Comparison of ENCODE assay signal across 17 cellular contexts in the genomic region with DNA sequence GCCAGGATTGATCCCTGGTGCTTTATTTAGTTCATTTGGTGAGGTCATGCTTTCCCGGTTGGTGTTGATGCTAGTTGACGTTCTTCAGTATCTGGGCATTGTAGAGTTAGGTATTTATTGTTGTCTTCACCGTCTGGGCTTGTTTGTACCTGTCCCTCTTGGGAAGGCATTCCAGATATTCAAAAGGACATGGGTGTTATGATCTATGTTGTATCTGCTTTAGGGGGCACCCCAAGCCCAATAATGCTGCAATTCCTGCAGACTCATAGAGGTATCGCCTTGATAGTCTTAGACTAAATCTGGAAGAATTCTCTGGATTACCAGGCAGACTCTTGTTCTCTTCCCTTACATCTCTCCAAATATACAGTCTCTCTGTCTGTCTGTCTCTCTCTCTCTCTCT. TPM values are rescaled to one million over a fixed set of nuclear protein-coding genes. Genes with fewer than 3 reads are reported as not detected.
A peak's percentile ranks its signal among the peaks of the same experiment; 100 is the strongest.
DNase-seq lines count a peak whose midpoint lies in the region; ATAC-seq, FAIRE-seq and TF ChIP-seq lines count a peak whose summit lies in the region.
"Had no signal": no experiment of that assay in that cellular context is flagged by ENCODE, and none has a peak within 500 bp of the region (broad histone marks: within the 10 kb centered on the region; RNA-seq: fewer than 3 reads in every experiment).

No MANE protein-coding gene starts in this region.

- H3K4me3 Mint-ChIP-seq in progenitor cell of endocrine pancreas (ENCODE audit: low read depth): no peak overlapping the region
- H3K4me3 Mint-ChIP-seq: CD8-positive, alpha-beta T cell; HFFc6 had no signal

- ATAC-seq in HCT116: no peak
- ATAC-seq: CD8-positive, alpha-beta T cell had no signal

- TF ChIP-seq CTCF in A673 (conservative IDR thresholded peaks at IDR 0.05; ENCODE audit: low read depth, low read length) (no peak), HCT116 (IDR thresholded peaks at IDR 0.05 in 2 of 3, conservative IDR thresholded peaks at IDR 0.05 in 1 of 3; ENCODE audit: borderline replicate concordance in 1 of 3, insufficient read depth in 1 of 3, low read depth in 2 of 3, low read length in 2 of 3) (no peak), bronchial epithelial cell (IDR thresholded peaks at IDR 0.05; ENCODE audit: insufficient read depth, low read length, severe bottlenecking) (no peak), progenitor cell of endocrine pancreas (IDR thresholded peaks at IDR 0.05; ENCODE audit: unreplicated experiment) (no peak), GM10248 (IDR thresholded peaks at IDR 0.05; ENCODE audit: control extremely low read depth, extremely low read depth, low read depth, missing control alignments) (no peak)

- H3K9me3 ChIP-seq in A673 (ENCODE audit: low read depth, low read length, poor library complexity, severe bottlenecking) (no peaks in the 10 kb centered on the region), HCT116 (ENCODE audit: control insufficient read depth in 1 of 2, insufficient read depth in 1 of 2, low read depth in 1 of 2, low read length in 2 of 2) (no peaks in the 10 kb centered on the region)
- H3K9me3 ChIP-seq: BE2C, HAP-1 had no signal

- no peak overlapping the region for H3K9ac ChIP-seq in HCT116 (ENCODE audit: low read length)

- no peak for FAIRE-seq in bronchial epithelial cell (lab: Jason Lieb, UNC)
- FAIRE-seq: A204.1, GM12892, H1 had no signal

- RAD21 ChIA-PET in HCT116 (lab: Charles Lee; ENCODE audit: low non-redundant PET in 1 of 2, low total read pairs in 2 of 2, uncharacterized antibody in 2 of 2, unreplicated experiment in 2 of 2): no interaction called here

- 0 out of 2 replicates have a peak, but pooled peaks have one; percentile 10 for TF ChIP-seq RAD21 in HCT116 (IDR thresholded peaks at IDR 0.05; ENCODE audit: low read depth)

- BruUV-seq in A673 (replicated peaks; lab: Mats Ljungman, UMichigan): no TSS peak
- BruUV-seq in HCT116 (replicated peaks; lab: Mats Ljungman, UMichigan): no TSS peak

- peak overlapping the region; percentile 78 for H3K27ac Mint-ChIP-seq in progenitor cell of endocrine pancreas
- H3K27ac Mint-ChIP-seq: CD8-positive, alpha-beta T cell; HFFc6 had no signal

- H4K20me1 ChIP-seq in HCT116 (ENCODE audit: insufficient read depth): no peaks in the 10 kb centered on the region

- H3K27me3 ChIP-seq in A673 (replicated peaks; ENCODE audit: insufficient read depth, low read depth, low read length, poor library complexity): no peaks in the 10 kb centered on the region
- 0 out of 2 replicates have a peak, but pooled peaks cover 3% of the 10 kb centered on the region for H3K27me3 ChIP-seq in HCT116 (ENCODE audit: insufficient read depth, low read length)
- H3K27me3 ChIP-seq in bronchial epithelial cell (ENCODE audit: control insufficient read depth, insufficient read depth, low read length): no peaks in the 10 kb centered on the region
- H3K27me3 ChIP-seq: BE2C had no signal

- peaks cover 7% of the 10 kb centered on the region for H3K9me3 Mint-ChIP-seq in progenitor cell of endocrine pancreas (ENCODE audit: low read depth)
- H3K9me3 Mint-ChIP-seq: CD8-positive, alpha-beta T cell; HFFc6 had no signal

- intact Hi-C loops in A673 (cut with micrococcal nuclease; ENCODE audit: unreplicated experiment) (no loop called here), HCT116 (cut with micrococcal nuclease) (no loop called here)

- H3K27ac ChIP-seq in A673 (ENCODE audit: low read depth, low read length, poor library complexity, severe bottlenecking): no peak overlapping the region
- no peak overlapping the region for H3K27ac ChIP-seq in HCT116 (ENCODE audit: low read depth, low read length)
- H3K27ac ChIP-seq: C4-2B had no signal

- H3K4me1 ChIP-seq in A673 (ENCODE audit: insufficient read depth, low read length, poor library complexity, severe bottlenecking): no peaks in the 10 kb centered on the region
- H3K4me1 ChIP-seq in HCT116 (ENCODE audit: control insufficient read depth in 1 of 2, insufficient read depth in 2 of 2, low read length in 2 of 2): no peaks in the 10 kb centered on the region
- H3K4me1 ChIP-seq: BE2C had no signal

- H3K4me1 Mint-ChIP-seq in progenitor cell of endocrine pancreas (ENCODE audit: low read depth): no peaks in the 10 kb centered on the region

- POLR2A ChIA-PET in A673 (lab: Charles Lee; ENCODE audit: low non-redundant PET) (no interaction called here), HCT116 (lab: Charles Lee) (no interaction called here), GM10248 (lab: Yijun Ruan, JAX) (no interaction called here)

- H3K36me3 ChIP-seq in A673 (ENCODE audit: insufficient read depth, low read length, poor library complexity, severe bottlenecking): no peaks in the 10 kb centered on the region
- H3K36me3 ChIP-seq in HCT116 (ENCODE audit: control insufficient read depth in 1 of 2, insufficient read depth in 2 of 2, low read length in 2 of 2): no peaks in the 10 kb centered on the region
- no peaks in the 10 kb centered on the region for H3K36me3 ChIP-seq in bronchial epithelial cell (ENCODE audit: control insufficient read depth, insufficient read depth, low read length)
- H3K36me3 ChIP-seq: BE2C, HAP-1 had no signal

- CTCF ChIA-PET in A673 (lab: Charles Lee): no interaction called here
- CTCF ChIA-PET in HCT116 (lab: Charles Lee): no interaction called here
- CTCF ChIA-PET in GM10248 (lab: Yijun Ruan, JAX): no interaction called here

- H3K4me2 ChIP-seq in HCT116 (ENCODE audit: low read length): no peak overlapping the region

- TF ChIP-seq POLR2A in HCT116 (IDR thresholded peaks at IDR 0.05; ENCODE audit: borderline replicate concordance, extremely low read depth, insufficient read depth, insufficient read length): no peak

- H3K36me3 Mint-ChIP-seq in progenitor cell of endocrine pancreas (ENCODE audit: insufficient read depth): no peaks in the 10 kb centered on the region
- H3K36me3 Mint-ChIP-seq: CD8-positive, alpha-beta T cell had no signal

- H3K9me2 ChIP-seq in HCT116 (ENCODE audit: insufficient read depth): no peaks in the 10 kb centered on the region

- DNase-seq in A673 (ENCODE audit: low spot score) (peak; percentile 14), HCT116 (ENCODE audit: low read depth, low spot score) (no peak), bronchial epithelial cell (ENCODE audit: low read depth) (peak; percentile 51), progenitor cell of endocrine pancreas (ENCODE audit: low spot score, unreplicated experiment) (no peak), hepatic stellate cell (ENCODE audit: low spot score) (no peak), GM10248 (ENCODE audit: extremely low spot score) (no peak), CD1c-positive myeloid dendritic cell (ENCODE audit: extremely low spot score) (no peak)
- DNase-seq: BE2C; CD8-positive, alpha-beta T cell; COR-L47; HFFc6 had no signal

- H3K4me3 ChIP-seq in A673 (ENCODE audit: low read depth, low read length, poor library complexity, severe bottlenecking) (no peak overlapping the region), HCT116 (replicated peaks in 1 of 2; ENCODE audit: low read depth in 1 of 2, low read length in 2 of 2) (no peak overlapping the region), bronchial epithelial cell (ENCODE audit: low read depth, low read length) (no peak overlapping the region)
- H3K4me3 ChIP-seq: HAP-1 had no signal

- H3K27me3 Mint-ChIP-seq in progenitor cell of endocrine pancreas: no peaks in the 10 kb centered on the region

- no peak overlapping the region for H2AFZ ChIP-seq in HCT116 (ENCODE audit: low read depth, low read length, poor library complexity, severe bottlenecking)

- H3K79me2 ChIP-seq in HCT116 (ENCODE audit: insufficient read depth, low read length): no peaks in the 10 kb centered on the region

TF ChIP-seq in HCT116, 20 proteins besides CTCF, POLR2A, EP300 and RAD21:
- TF ChIP-seq SRF (IDR thresholded peaks at IDR 0.05; ENCODE audit: low read depth): no peak
- TF ChIP-seq EGR1 (IDR thresholded peaks at IDR 0.05; ENCODE audit: low read depth): no peak
- TF ChIP-seq, protein P1, sequence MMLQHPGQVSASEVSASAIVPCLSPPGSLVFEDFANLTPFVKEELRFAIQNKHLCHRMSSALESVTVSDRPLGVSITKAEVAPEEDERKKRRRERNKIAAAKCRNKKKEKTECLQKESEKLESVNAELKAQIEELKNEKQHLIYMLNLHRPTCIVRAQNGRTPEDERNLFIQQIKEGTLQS (IDR thresholded peaks at IDR 0.05): no peak
- no peak for TF ChIP-seq ELF1 (IDR thresholded peaks at IDR 0.05; ENCODE audit: borderline replicate concordance, low read depth)
- no peak for TF ChIP-seq ZNF274 (IDR thresholded peaks at IDR 0.05; ENCODE audit: low read depth, low read length)
- no peak for TF ChIP-seq FOSL1 (IDR thresholded peaks at IDR 0.05; ENCODE audit: low read depth)
- TF ChIP-seq SIN3A (IDR thresholded peaks at IDR 0.05; ENCODE audit: low read depth): no peak
- TF ChIP-seq, protein P2, sequence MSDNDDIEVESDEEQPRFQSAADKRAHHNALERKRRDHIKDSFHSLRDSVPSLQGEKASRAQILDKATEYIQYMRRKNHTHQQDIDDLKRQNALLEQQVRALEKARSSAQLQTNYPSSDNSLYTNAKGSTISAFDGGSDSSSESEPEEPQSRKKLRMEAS (IDR thresholded peaks at IDR 0.05): no peak
- TF ChIP-seq JUND (IDR thresholded peaks at IDR 0.05): no peak
- TF ChIP-seq CBX3 (IDR thresholded peaks at IDR 0.05; ENCODE audit: low read depth): no peak
- no peak for TF ChIP-seq TCF7L2 (IDR thresholded peaks at IDR 0.05; ENCODE audit: borderline replicate concordance, extremely low read depth, insufficient read depth, insufficient read length)
- no peak for TF ChIP-seq EZH2 (IDR thresholded peaks at IDR 0.05)
- TF ChIP-seq, protein P3, sequence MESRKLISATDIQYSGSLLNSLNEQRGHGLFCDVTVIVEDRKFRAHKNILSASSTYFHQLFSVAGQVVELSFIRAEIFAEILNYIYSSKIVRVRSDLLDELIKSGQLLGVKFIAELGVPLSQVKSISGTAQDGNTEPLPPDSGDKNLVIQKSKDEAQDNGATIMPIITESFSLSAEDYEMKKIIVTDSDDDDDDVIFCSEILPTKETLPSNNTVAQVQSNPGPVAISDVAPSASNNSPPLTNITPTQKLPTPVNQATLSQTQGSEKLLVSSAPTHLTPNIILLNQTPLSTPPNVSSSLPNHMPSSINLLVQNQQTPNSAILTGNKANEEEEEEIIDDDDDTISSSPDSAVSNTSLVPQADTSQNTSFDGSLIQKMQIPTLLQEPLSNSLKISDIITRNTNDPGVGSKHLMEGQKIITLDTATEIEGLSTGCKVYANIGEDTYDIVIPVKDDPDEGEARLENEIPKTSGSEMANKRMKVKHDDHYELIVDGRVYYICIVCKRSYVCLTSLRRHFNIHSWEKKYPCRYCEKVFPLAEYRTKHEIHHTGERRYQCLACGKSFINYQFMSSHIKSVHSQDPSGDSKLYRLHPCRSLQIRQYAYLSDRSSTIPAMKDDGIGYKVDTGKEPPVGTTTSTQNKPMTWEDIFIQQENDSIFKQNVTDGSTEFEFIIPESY (IDR thresholded peaks at IDR 0.05; ENCODE audit: extremely low read depth, insufficient replicate concordance, low read length): no peak
- TF ChIP-seq ZFX (IDR thresholded peaks at IDR 0.05): no peak
- no peak for TF ChIP-seq SP1 (IDR thresholded peaks at IDR 0.05; ENCODE audit: low read depth)

RNA-seq across cellular contexts. Expression of a gene that starts 42.1 kb away (rescaled TPM):
- 138 TPM in 2 replicates for total RNA-seq in A673 (2021)
- 2.8 TPM for total RNA-seq in HCT116 (2021; ENCODE audit: unreplicated experiment)
- polyA plus RNA-seq in HCT116 (2012): 0.75 and 1.7 TPM in 2 replicates
- total RNA-seq in bronchial epithelial cell: 0.26 and 0.38 TPM in 2 replicates
- total RNA-seq in progenitor cell of endocrine pancreas: 4.0 and 5.9 TPM in 2 replicates
- total RNA-seq: CD8-positive, alpha-beta T cell; HFFc6; HT1080 had no signal

Comparison
In these comparisons a context has a peak if more than half of its experiments do, and no peak if none do; other contexts are left out.
1. DNase-seq: peak in A673 (single experiment) and bronchial epithelial cell (single experiment); none in HCT116 (single experiment), progenitor cell of endocrine pancreas (single experiment), hepatic stellate cell (single experiment), GM10248 (single experiment) and CD1c-positive myeloid dendritic cell (single experiment).
2. RNA of a gene that starts 42.1 kb away (total RNA-seq): 138 TPM in A673; 4.0 to 5.9 TPM in progenitor cell of endocrine pancreas, 2.8 TPM in HCT116 (single experiment) and 0.26 to 0.38 TPM in bronchial epithelial cell; every median in the first group is over 10 times any median in the second.